Comparison of ENCODE assay signal across 10 cellular contexts in genomic region chr5:113034182-113034773, GRCh38. TPM values are rescaled to one million over a fixed set of nuclear protein-coding genes. Genes with fewer than 3 reads are reported as not detected.
A peak's percentile ranks its signal among the peaks of the same experiment; 100 is the strongest.
DNase-seq lines count a peak whose midpoint lies in the region; ATAC-seq and TF ChIP-seq lines count a peak whose summit lies in the region.
"Had no signal": no experiment of that assay in that cellular context is flagged by ENCODE, and none has a peak within 500 bp of the region (broad histone marks: within the 10 kb centered on the region; RNA-seq: fewer than 3 reads in every experiment).

No MANE protein-coding gene starts in this region.

- ATAC-seq in mucosa of descending colon, result peak; percentile 21

- TF ChIP-seq CTCF in endothelial cell (IDR thresholded peaks at IDR 0.05; ENCODE audit: unreplicated experiment), result no peak
- no peak for TF ChIP-seq CTCF in mucosa of descending colon (IDR thresholded peaks at IDR 0.05)

- no peak overlapping the region for H3K4me3 ChIP-seq in mucosa of descending colon
- H3K4me3 ChIP-seq: dorsolateral prefrontal cortex had no signal

- peak; percentile 83 for DNase-seq in GM04504 (ENCODE audit: low read depth)
- peak; percentile 53 for DNase-seq in NCI-H146 treated with DMSO at 0.1 percent for 48 hours (lab: John Stamatoyannopoulos, UW; ENCODE audit: unreplicated experiment)
- DNase-seq in endothelial cell (ENCODE audit: low spot score), result no peak
- DNase-seq in mucosa of descending colon, result no peak
- DNase-seq in NCI-H2171 (lab: John Stamatoyannopoulos, UW), result no peak
- DNase-seq in OCI-M2 (lab: John Stamatoyannopoulos, UW; ENCODE audit: unreplicated experiment), result no peak
- DNase-seq in NCI-H2171 treated with DMSO at 0.1 percent for 48 hours (lab: John Stamatoyannopoulos, UW), result no peak
- DNase-seq: dorsolateral prefrontal cortex, NCI-H446 treated with DMSO at 0.1 percent for 48 hours had no signal

- peaks cover 11% of the 10 kb centered on the region for H3K27me3 Mint-ChIP-seq in endothelial cell (ENCODE audit: unreplicated experiment)

- H3K9me3 Mint-ChIP-seq in endothelial cell (ENCODE audit: unreplicated experiment), result no peaks in the 10 kb centered on the region
- H3K9me3 Mint-ChIP-seq: T-helper 1 cell treated with Interleukin-12 subunit alpha and Interleukin-12 subunit beta and Interleukin-4 antibody, amounts not matched to agents 30 μg/mL and 1 μg/mL, for 36 hours had no signal

- no peaks in the 10 kb centered on the region for H3K9me3 ChIP-seq in mucosa of descending colon

- H3K27ac Mint-ChIP-seq in endothelial cell (ENCODE audit: unreplicated experiment), result peak overlapping the region; percentile 33
- H3K27ac Mint-ChIP-seq: T-helper 1 cell treated with Interleukin-12 subunit alpha and Interleukin-12 subunit beta and Interleukin-4 antibody, amounts not matched to agents 30 μg/mL and 1 μg/mL, for 36 hours had no signal

- no peaks in the 10 kb centered on the region for H3K36me3 ChIP-seq in mucosa of descending colon (ENCODE audit: low read depth)

- H3K36me3 Mint-ChIP-seq in endothelial cell (ENCODE audit: low read depth, unreplicated experiment), result peaks cover 33% of the 10 kb centered on the region

- intact Hi-C loops in mucosa of descending colon (cut with DNase I, micrococcal nuclease), result no loop called here

- H3K4me1 Mint-ChIP-seq in endothelial cell (ENCODE audit: unreplicated experiment), result peaks cover 17% of the 10 kb centered on the region

- no peaks in the 10 kb centered on the region for H3K4me1 ChIP-seq in mucosa of descending colon (ENCODE audit: low read depth)

- no peak overlapping the region for H3K4me3 Mint-ChIP-seq in endothelial cell (ENCODE audit: unreplicated experiment)
- H3K4me3 Mint-ChIP-seq: T-helper 1 cell treated with Interleukin-12 subunit alpha and Interleukin-12 subunit beta and Interleukin-4 antibody, amounts not matched to agents 30 μg/mL and 1 μg/mL, for 36 hours had no signal

RNA-seq across cellular contexts. Expression of gene DCP2, which starts 57.7 kb away (rescaled TPM):
- 75.6 TPM for total RNA-seq in endothelial cell (ENCODE audit: unreplicated experiment)
- total RNA-seq in mucosa of descending colon, result 10 to 100 TPM; 29.3 to 36.4 (median 35.4) TPM

Comparison
In these comparisons a context has a peak if more than half of its experiments do, and no peak if none do; other contexts are left out.
1. DNase-seq: peak in GM04504 (single experiment) and NCI-H146 treated with DMSO at 0.1 percent for 48 hours (single experiment); none in endothelial cell (single experiment), mucosa of descending colon (0 of 3), NCI-H2171 (single experiment), OCI-M2 (single experiment) and NCI-H2171 treated with DMSO at 0.1 percent for 48 hours (single experiment).